In genomic region chr6:145689529-145689928, GRCh38 we compare ENCODE assay signal across 30 cellular contexts.
"Had no signal": no experiment of that assay in that cellular context is flagged by ENCODE, and none has a peak within 500 bp of the region (broad histone marks: within the 10 kb centered on the region; RNA-seq: fewer than 3 reads in every experiment).

No MANE protein-coding gene starts in this region.

- H3K4me3 Mint-ChIP-seq: naive thymus-derived CD8-positive, alpha-beta T cell; natural killer cell treated with Interleukin-12 subunit alpha and Interleukin-12 subunit beta and Interleukin-15 and Interleukin-18, amount 100 ng/mL, for 72 hours; nephron progenitor cell; neural crest cell; stimulated activated effector memory CD8-positive, alpha-beta T cell treated with anti-CD3 and anti-CD28 coated beads, Interleukin-12 subunit alpha, Interleukin-12 subunit beta, amount 100 ng/mL, for 72 hours; stimulated activated naive CD8-positive, alpha-beta T cell treated with anti-CD3 and anti-CD28 coated beads, Interleukin-15, Interleukin-2, amounts not matched to agents 100 ng/mL and 50 ng/mL, for 24 hours; type B pancreatic cell had no signal

- H3K27me3 ChIP-seq: ovary, right lobe of liver, sigmoid colon, stomach, suprapubic skin, testis, tibial artery, transverse colon, upper lobe of right lung, uterus had no signal

- H3K9me3 ChIP-seq: ovary, right lobe of liver, sigmoid colon, testis, tibial artery, uterus had no signal

- H3K4me3 ChIP-seq: ovary, psoas muscle, right lobe of liver, sigmoid colon, stomach, suprapubic skin, testis, tibial artery, transverse colon, upper lobe of right lung, uterus had no signal

- H3K36me3 Mint-ChIP-seq: natural killer cell treated with Interleukin-12 subunit alpha and Interleukin-12 subunit beta and Interleukin-15 and Interleukin-18, amount 100 ng/mL, for 72 hours; stimulated activated effector memory CD8-positive, alpha-beta T cell treated with anti-CD3 and anti-CD28 coated beads, Interleukin-12 subunit alpha, Interleukin-12 subunit beta, amount 100 ng/mL, for 72 hours; type B pancreatic cell had no signal

- ATAC-seq: naive thymus-derived CD8-positive, alpha-beta T cell; natural killer cell treated with Interleukin-12 subunit alpha and Interleukin-12 subunit beta and Interleukin-15 and Interleukin-18, amount 100 ng/mL, for 72 hours; psoas muscle; right cardiac atrium; right lobe of liver; stimulated activated effector memory CD8-positive, alpha-beta T cell treated with anti-CD3 and anti-CD28 coated beads, Interleukin-12 subunit alpha, Interleukin-12 subunit beta, amount 100 ng/mL, for 72 hours; upper lobe of right lung had no signal

- DNase-seq: naive B cell; naive thymus-derived CD8-positive, alpha-beta T cell; nephron progenitor cell; occipital lobe; ovary; posterior cingulate gyrus; psoas muscle; right cardiac atrium; right lobe of liver; sigmoid colon; small intestine; stimulated activated CD4-positive, alpha-beta T cell treated with anti-CD3 and anti-CD28 coated beads, Interleukin-15, amount 100 ng/mL, for 24 hours; stimulated activated CD4-positive, alpha-beta T cell treated with anti-CD3 and anti-CD28 coated beads, Interleukin-2, amount 100 ng/mL, for 24 hours; stimulated activated CD4-positive, alpha-beta T cell treated with anti-CD3 and anti-CD28 coated beads, Interleukin-2, amount 100 ng/mL, for 48 hours; stimulated activated CD4-positive, alpha-beta T cell treated with anti-CD3 and anti-CD28 coated beads, Interleukin-4, amount 100 ng/mL, for 24 hours; stimulated activated naive CD4-positive, alpha-beta T cell treated with Interleukin-2 at 50 U/mL for 16 hours; stomach; testis; tibial artery; transverse colon; upper lobe of right lung; uterus had no signal

- H3K4me1 Mint-ChIP-seq: stimulated activated effector memory CD8-positive, alpha-beta T cell treated with anti-CD3 and anti-CD28 coated beads, Interleukin-12 subunit alpha, Interleukin-12 subunit beta, amount 100 ng/mL, for 72 hours had no signal

- H3K36me3 ChIP-seq: ovary, transverse colon, upper lobe of right lung, uterus had no signal

- H3K9me3 Mint-ChIP-seq: natural killer cell treated with Interleukin-12 subunit alpha and Interleukin-12 subunit beta and Interleukin-15 and Interleukin-18, amount 100 ng/mL, for 72 hours; stimulated activated naive CD8-positive, alpha-beta T cell treated with anti-CD3 and anti-CD28 coated beads, Interleukin-15, Interleukin-2, amounts not matched to agents 100 ng/mL and 50 ng/mL, for 24 hours; type B pancreatic cell had no signal

- H3K27ac Mint-ChIP-seq: naive thymus-derived CD8-positive, alpha-beta T cell; natural killer cell treated with Interleukin-12 subunit alpha and Interleukin-12 subunit beta and Interleukin-15 and Interleukin-18, amount 100 ng/mL, for 72 hours; nephron progenitor cell; progenitor cell of endocrine pancreas; stimulated activated effector memory CD8-positive, alpha-beta T cell treated with anti-CD3 and anti-CD28 coated beads, Interleukin-12 subunit alpha, Interleukin-12 subunit beta, amount 100 ng/mL, for 72 hours; stimulated activated naive CD8-positive, alpha-beta T cell treated with anti-CD3 and anti-CD28 coated beads, Interleukin-15, Interleukin-2, amounts not matched to agents 100 ng/mL and 50 ng/mL, for 24 hours; type B pancreatic cell had no signal

- H2AFZ ChIP-seq: parathyroid adenoma had no signal

- H3K9ac ChIP-seq: parathyroid adenoma had no signal

- H3K4me1 ChIP-seq: parathyroid adenoma, right lobe of liver, stomach, suprapubic skin, testis, transverse colon, upper lobe of right lung, uterus had no signal

- H3K27ac ChIP-seq: ovary, parathyroid adenoma, psoas muscle, right lobe of liver, sigmoid colon, stomach, suprapubic skin, testis, tibial artery, transverse colon, upper lobe of right lung, uterus had no signal

- H3K27me3 Mint-ChIP-seq: naive B cell; naive thymus-derived CD8-positive, alpha-beta T cell; progenitor cell of endocrine pancreas; stimulated activated naive CD8-positive, alpha-beta T cell treated with anti-CD3 and anti-CD28 coated beads, Interleukin-15, Interleukin-2, amounts not matched to agents 100 ng/mL and 50 ng/mL, for 24 hours; type B pancreatic cell had no signal
